Comparison of ENCODE assay signal across 20 cellular contexts in genomic region chr9:121339437-121339836, GRCh38. TPM values are rescaled to one million over a fixed set of nuclear protein-coding genes. Genes with fewer than 3 reads are reported as not detected.
A peak's percentile ranks its signal among the peaks of the same experiment; 100 is the strongest.
DNase-seq lines count a peak whose midpoint lies in the region; ATAC-seq and TF ChIP-seq lines count a peak whose summit lies in the region.
"Had no signal": no experiment of that assay in that cellular context is flagged by ENCODE, and none has a peak within 500 bp of the region (broad histone marks: within the 10 kb centered on the region; RNA-seq: fewer than 3 reads in every experiment).

No MANE protein-coding gene starts in this region.

- H3K4me3 ChIP-seq in heart left ventricle (no peak overlapping the region), ascending aorta (no peak overlapping the region), neutrophil (ENCODE audit: low read depth in 1 of 2, low read length in 1 of 2) (no peak overlapping the region), stomach smooth muscle (ENCODE audit: low read length in 2 of 2) (no peak overlapping the region)
- H3K4me3 ChIP-seq: BLaER1 treated with 17β-estradiol and CSF1 and Interleukin-3, amounts not matched to agents 10 nM and 100 nM; Peyer's patch had no signal

- H3K4me1 Mint-ChIP-seq in activated CD4-positive, alpha-beta memory T cell treated with anti-CD3 and anti-CD28 coated beads, Interleukin-2, amount 10 ng/mL, durations not matched to agents 7 days and 5 days: peaks cover 18% of the 10 kb centered on the region

- CTCF ChIA-PET in activated CD4-positive, alpha-beta memory T cell treated with anti-CD3 and anti-CD28 coated beads, Interleukin-2, amount 10 ng/mL, durations not matched to agents 7 days and 5 days (lab: Charles Lee): interaction anchor here (1.0 to 5.0 kb wide), 3 partner anchors 19 to 59 kb away, joined by 3 to 34 read pairs (median 4); no protein-coding TSS in a partner anchor

- H3K36me3 ChIP-seq in heart left ventricle: peaks cover 0 to 99% (median 93%) of the 10 kb centered on the region in 9 donors
- peaks cover 51 to 81% of the 10 kb centered on the region in 2 donors for H3K36me3 ChIP-seq in ascending aorta
- H3K36me3 ChIP-seq in neutrophil: peaks cover 58% of the 10 kb centered on the region
- H3K36me3 ChIP-seq in stomach smooth muscle (ENCODE audit: control insufficient read depth in 2 of 2, insufficient read depth in 2 of 2, low read length in 2 of 2): peaks cover 34 to 50% of the 10 kb centered on the region in 2 donors

- TF ChIP-seq CTCF in heart left ventricle (IDR thresholded peaks at IDR 0.05) (no peak), ascending aorta (IDR thresholded peaks at IDR 0.05) (no peak), neutrophil (IDR thresholded peaks at IDR 0.05) (no peak)

- ATAC-seq in heart left ventricle: no peak
- ATAC-seq in left ventricle myocardium superior: no peak

- H3K4me3 Mint-ChIP-seq in activated CD4-positive, alpha-beta memory T cell treated with anti-CD3 and anti-CD28 coated beads, Interleukin-2, amount 10 ng/mL, durations not matched to agents 7 days and 5 days: no peak overlapping the region
- H3K4me3 Mint-ChIP-seq: CD4-positive, alpha-beta memory T cell had no signal

- H3K36me3 Mint-ChIP-seq in activated CD4-positive, alpha-beta memory T cell treated with anti-CD3 and anti-CD28 coated beads, Interleukin-2, amount 10 ng/mL, durations not matched to agents 7 days and 5 days (ENCODE audit: low read depth): peaks cover 52% of the 10 kb centered on the region

- POLR2A ChIA-PET in activated CD4-positive, alpha-beta memory T cell treated with anti-CD3 and anti-CD28 coated beads, Interleukin-2, amount 10 ng/mL, durations not matched to agents 7 days and 5 days (lab: Charles Lee): interaction anchor here (1.1 kb wide), 1 partner anchor 30 kb away, joined by 3 read pairs; no protein-coding TSS in a partner anchor

- H3K27ac Mint-ChIP-seq in activated CD4-positive, alpha-beta memory T cell treated with anti-CD3 and anti-CD28 coated beads, Interleukin-2, amount 10 ng/mL, durations not matched to agents 7 days and 5 days: no peak overlapping the region

- no peak for TF ChIP-seq POLR2A in heart left ventricle (IDR thresholded peaks at IDR 0.05)

- H3K4me1 ChIP-seq in heart left ventricle (peaks cover 0 to 28% (median 10%) of the 10 kb centered on the region in 12 donors), ascending aorta (peaks cover 0 to 2% of the 10 kb centered on the region in 2 donors), neutrophil (ENCODE audit: control insufficient read depth in 1 of 2, insufficient read depth in 1 of 2, low read depth in 1 of 2, low read length in 1 of 2) (peaks cover 0 to 8% of the 10 kb centered on the region in 2 experiments), stomach smooth muscle (ENCODE audit: control insufficient read depth, insufficient read depth, low read length) (peaks cover 14% of the 10 kb centered on the region)
- H3K4me1 ChIP-seq: Peyer's patch had no signal

- intact Hi-C loops in heart left ventricle (cut with DNase I): no loop called here
- intact Hi-C loops in left ventricle myocardium superior (cut with micrococcal nuclease): no loop called here
- intact Hi-C loops in ascending aorta (cut with DNase I): no loop called here

- DNase-seq in heart left ventricle (no peak), left ventricle myocardium superior (no peak), ascending aorta (ENCODE audit: low spot score in 2 of 2) (no peak), DMS79 (lab: John Stamatoyannopoulos, UW) (no peak), DMS 273 treated with DMSO at 0.1 percent for 48 hours (lab: John Stamatoyannopoulos, UW) (no peak)
- no peak for DNase-seq in activated CD4-positive, alpha-beta memory T cell treated with anti-CD3 and anti-CD28 coated beads, Interleukin-2, amount 10 ng/mL, durations not matched to agents 7 days and 5 days
- DNase-seq: 8988T; CD4-positive, alpha-beta memory T cell; DMS153; Karpas-422; NCI-H1694; NCI-H2081 treated with DMSO at 0.1 percent for 48 hours; NCI-H2171 treated with DMSO at 0.1 percent for 48 hours; NCI-H524 treated with DMSO at 0.1 percent for 48 hours; NCI-H82; Peyer's patch; Right ventricle myocardium superior had no signal

- H3K9me3 Mint-ChIP-seq in activated CD4-positive, alpha-beta memory T cell treated with anti-CD3 and anti-CD28 coated beads, Interleukin-2, amount 10 ng/mL, durations not matched to agents 7 days and 5 days: no peaks in the 10 kb centered on the region
- H3K9me3 Mint-ChIP-seq: CD4-positive, alpha-beta memory T cell had no signal

- H3K9me3 ChIP-seq in heart left ventricle (no peaks in the 10 kb centered on the region), ascending aorta (no peaks in the 10 kb centered on the region), neutrophil (no peaks in the 10 kb centered on the region), stomach smooth muscle (ENCODE audit: control insufficient read depth in 2 of 2, low read length in 2 of 2) (no peaks in the 10 kb centered on the region)
- H3K9me3 ChIP-seq: BLaER1 treated with 17β-estradiol and CSF1 and Interleukin-3, amounts not matched to agents 10 nM and 100 nM; Peyer's patch had no signal

- no peak overlapping the region for H3K9ac ChIP-seq in stomach smooth muscle (ENCODE audit: low read length in 2 of 2)
- H3K9ac ChIP-seq: BLaER1 treated with 17β-estradiol and CSF1 and Interleukin-3, amounts not matched to agents 10 nM and 100 nM had no signal

- WGBS in heart left ventricle, 4 donors: 71 to 86% (median 74%) methylated on average over 2 of the region's 2 CpGs

- H3K27ac ChIP-seq in heart left ventricle: peak overlapping the region in 7 of 12 donors; percentile 1 to 93 (median 35)
- peak overlapping the region; percentile 1 to 57 for H3K27ac ChIP-seq in ascending aorta
- H3K27ac ChIP-seq in neutrophil: peak overlapping the region; percentile 64
- peak overlapping the region; percentile 47 for H3K27ac ChIP-seq in stomach smooth muscle (ENCODE audit: low read length)
- H3K27ac ChIP-seq: BLaER1 treated with 17β-estradiol and CSF1 and Interleukin-3, amounts not matched to agents 10 nM and 100 nM; Peyer's patch had no signal

- H3K27me3 ChIP-seq in heart left ventricle (no peaks in the 10 kb centered on the region), ascending aorta (no peaks in the 10 kb centered on the region), neutrophil (no peaks in the 10 kb centered on the region), stomach smooth muscle (ENCODE audit: control insufficient read depth in 1 of 2, insufficient read depth in 2 of 2, low read length in 2 of 2) (no peaks in the 10 kb centered on the region)
- H3K27me3 ChIP-seq: BLaER1 treated with 17β-estradiol and CSF1 and Interleukin-3, amounts not matched to agents 10 nM and 100 nM; Peyer's patch had no signal

- H3K27me3 Mint-ChIP-seq in activated CD4-positive, alpha-beta memory T cell treated with anti-CD3 and anti-CD28 coated beads, Interleukin-2, amount 10 ng/mL, durations not matched to agents 7 days and 5 days: no peaks in the 10 kb centered on the region
- H3K27me3 Mint-ChIP-seq: CD4-positive, alpha-beta memory T cell had no signal

RNA-seq across cellular contexts. Expression of gene STOM, which starts 30.6 kb away (rescaled TPM):
- total RNA-seq in heart left ventricle (100 to 1,000 TPM; 125 to 239 (median 154) TPM), left ventricle myocardium superior (153 TPM), ascending aorta (306 TPM)
- 100 to 1,000 TPM; 129 to 148 TPM for polyA plus RNA-seq in heart left ventricle
- total RNA-seq in activated CD4-positive, alpha-beta memory T cell treated with anti-CD3 and anti-CD28 coated beads, Interleukin-2, amount 10 ng/mL, durations not matched to agents 7 days and 5 days: 100 to 1,000 TPM; 101 to 104 TPM
